1 cellular context compared by ENCODE assay signal in genomic region chr5:6760636-6761035, GRCh38.
A peak's percentile ranks its signal among the peaks of the same experiment; 100 is the strongest.
TF ChIP-seq lines count a peak whose summit lies in the region.

No MANE protein-coding gene starts in this region.

TF ChIP-seq in K562, 482 proteins besides CTCF, POLR2A, EP300 and RAD21:
- 0 out of 2 replicates have a peak, but pooled peaks have one; percentile 13 for TF ChIP-seq NFIC (IDR thresholded peaks at IDR 0.05)
- no peak for TF ChIP-seq ZNF589 (CRISPR knock-in tag; IDR thresholded peaks at IDR 0.05; ENCODE audit: low read depth)
TF ChIP-seq in K562: peak in this region for 1.
